In the genomic region with DNA sequence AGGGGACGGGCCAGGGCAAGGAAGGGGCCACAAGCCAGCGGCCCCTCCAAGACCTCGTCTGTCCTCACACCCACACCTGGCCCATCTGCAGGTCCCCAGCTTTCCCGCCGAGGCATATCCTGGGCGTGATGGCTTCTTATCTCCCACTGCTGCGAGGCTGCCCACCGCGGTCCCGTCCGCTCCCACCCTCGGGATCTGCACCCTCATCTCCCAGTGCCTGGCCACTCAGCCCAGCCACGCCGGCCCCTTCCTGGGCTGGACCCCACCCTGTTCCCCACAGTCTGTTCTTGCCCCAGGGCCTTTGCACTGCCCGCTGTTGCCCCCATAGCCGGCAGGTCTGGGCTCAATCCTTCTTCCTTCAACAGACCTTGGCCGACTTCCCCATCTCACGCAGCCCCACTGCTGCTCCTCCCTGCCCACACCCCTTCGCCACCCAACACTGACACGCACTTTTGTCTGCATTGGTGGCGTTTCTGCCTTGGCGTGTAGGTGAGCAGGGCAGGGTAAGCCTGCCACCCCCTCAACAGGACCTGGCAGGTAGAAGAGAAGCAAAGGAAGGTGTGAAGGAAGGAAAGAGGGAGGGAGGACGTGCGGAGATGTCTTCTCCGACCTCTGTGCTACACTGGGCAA, we compare ENCODE assay signal across 21 cellular contexts. TPM values are rescaled to one million over a fixed set of nuclear protein-coding genes. Genes with fewer than 3 reads are reported as not detected.
DNase-seq lines count a peak whose midpoint lies in the region; ATAC-seq and TF ChIP-seq lines count a peak whose summit lies in the region.
"Had no signal": no experiment of that assay in that cellular context is flagged by ENCODE, and none has a peak within 500 bp of the region (broad histone marks: within the 10 kb centered on the region; RNA-seq: fewer than 3 reads in every experiment).

No MANE protein-coding gene starts in this region.

- H3K4me3 ChIP-seq in right atrium auricular region (no peak overlapping the region), right cardiac atrium (ENCODE audit: low read length) (no peak overlapping the region), mesenchymal stem cell (ENCODE audit: insufficient read depth in 1 of 2, low read depth in 1 of 2, low read length in 2 of 2) (peak overlapping the region in 1 of 2 experiments; percentile 16), aorta (ENCODE audit: low read length in 2 of 2) (no peak overlapping the region)
- H3K4me3 ChIP-seq: GM23338, HAP-1 had no signal

- no peak overlapping the region for H3K9ac ChIP-seq in mesenchymal stem cell (ENCODE audit: low read length)

- 77% methylated on average over 25 of the region's 25 CpGs for WGBS in right cardiac atrium
- WGBS in mesenchymal stem cell: 85% methylated on average over 25 of the region's 25 CpGs
- 84 to 85% methylated on average over 25 of the region's 25 CpGs for WGBS in aorta, 2 donors

- no peak overlapping the region for H3K18ac ChIP-seq in mesenchymal stem cell (ENCODE audit: low read depth in 1 of 2, low read length in 2 of 2)

- H3K27ac ChIP-seq in right atrium auricular region (no peak overlapping the region), right cardiac atrium (ENCODE audit: low read length) (no peak overlapping the region), mesenchymal stem cell (ENCODE audit: low read length, poor library complexity, severe bottlenecking) (no peak overlapping the region), aorta (ENCODE audit: low read depth in 1 of 2, low read length in 2 of 2) (no peak overlapping the region)
- H3K27ac ChIP-seq: C4-2B had no signal

- no peak overlapping the region for H3K23ac ChIP-seq in mesenchymal stem cell (ENCODE audit: low read length in 2 of 2)

- peak overlapping the region; percentile 43 for H4K91ac ChIP-seq in mesenchymal stem cell (ENCODE audit: low read length)

- H3K9me3 ChIP-seq in right atrium auricular region (no peaks in the 10 kb centered on the region), right cardiac atrium (ENCODE audit: control insufficient read depth, low read length) (no peaks in the 10 kb centered on the region), mesenchymal stem cell (ENCODE audit: control insufficient read depth, low read length) (no peaks in the 10 kb centered on the region), aorta (ENCODE audit: control insufficient read depth, low read length) (no peaks in the 10 kb centered on the region)
- H3K9me3 ChIP-seq: HAP-1 had no signal

- no peak overlapping the region for H2BK120ac ChIP-seq in mesenchymal stem cell (ENCODE audit: low read depth, low read length)

- H3K4me2 ChIP-seq in mesenchymal stem cell (ENCODE audit: low read length, poor library complexity, severe bottlenecking): no peak overlapping the region
- H3K4me2 ChIP-seq: GM23338 had no signal

- H4K8ac ChIP-seq in mesenchymal stem cell (ENCODE audit: low read length): no peak overlapping the region

- no peak overlapping the region for H2BK12ac ChIP-seq in mesenchymal stem cell (ENCODE audit: low read length in 2 of 2)

- H2BK15ac ChIP-seq in mesenchymal stem cell (ENCODE audit: low read depth, poor library complexity, severe bottlenecking): no peak overlapping the region

- no peak overlapping the region for H2BK5ac ChIP-seq in mesenchymal stem cell (ENCODE audit: low read depth, low read length, poor library complexity, severe bottlenecking)

- H3K4me3 Mint-ChIP-seq in activated naive CD8-positive, alpha-beta T cell treated with anti-CD3 and anti-CD28 coated beads, Interleukin-2, amount 50 U/mL, for 24 hours: no peak overlapping the region
- H3K4me3 Mint-ChIP-seq: GM23338 had no signal

- no peak overlapping the region for H3K4ac ChIP-seq in mesenchymal stem cell (ENCODE audit: low read depth in 1 of 2, low read length in 2 of 2)

- no peaks in the 10 kb centered on the region for H3K36me3 ChIP-seq in right atrium auricular region
- H3K36me3 ChIP-seq in mesenchymal stem cell (ENCODE audit: control insufficient read depth in 1 of 2, insufficient read depth in 2 of 2, low read depth in 1 of 2, low read length in 2 of 2): no peaks in the 10 kb centered on the region
- H3K36me3 ChIP-seq in aorta (ENCODE audit: control insufficient read depth in 1 of 2, insufficient read depth in 2 of 2, low read length in 1 of 2): no peaks in the 10 kb centered on the region
- H3K36me3 ChIP-seq: HAP-1 had no signal

- intact Hi-C loops in Right ventricle myocardium superior (cut with DNase I) (no loop called here), right cardiac atrium (cut with DNase I) (loop anchor here in 1 of 4 donors (10.0 kb wide), 1 partner anchor 361 kb away; no protein-coding TSS in a partner anchor), aorta (cut with DNase I) (no loop called here)

- H3K9me3 Mint-ChIP-seq in activated naive CD8-positive, alpha-beta T cell treated with anti-CD3 and anti-CD28 coated beads, Interleukin-2, amount 50 U/mL, for 24 hours: no peaks in the 10 kb centered on the region

- H2AFZ ChIP-seq in mesenchymal stem cell (ENCODE audit: low read depth, low read length): no peak overlapping the region
- H2AFZ ChIP-seq: GM23338 had no signal

- H3K27me3 ChIP-seq in right atrium auricular region: no peaks in the 10 kb centered on the region
- H3K27me3 ChIP-seq in right cardiac atrium (ENCODE audit: control insufficient read depth, insufficient read depth): no peaks in the 10 kb centered on the region
- H3K27me3 ChIP-seq in mesenchymal stem cell (ENCODE audit: control insufficient read depth in 1 of 2, insufficient read depth in 1 of 2, low read length in 2 of 2): peaks cover 0 to 11% of the 10 kb centered on the region in 2 experiments
- no peaks in the 10 kb centered on the region for H3K27me3 ChIP-seq in aorta (ENCODE audit: control insufficient read depth in 1 of 2, insufficient read depth in 2 of 2, low read length in 1 of 2)

- no peak for TF ChIP-seq CTCF in right atrium auricular region (IDR thresholded peaks at IDR 0.05)

- H2AK5ac ChIP-seq in mesenchymal stem cell (ENCODE audit: low read length, severe bottlenecking): no peak overlapping the region

- H3K4me1 Mint-ChIP-seq in activated naive CD8-positive, alpha-beta T cell treated with anti-CD3 and anti-CD28 coated beads, Interleukin-2, amount 50 U/mL, for 24 hours: peaks cover 2% of the 10 kb centered on the region
- H3K4me1 Mint-ChIP-seq: GM23338 had no signal

- H3K4me1 ChIP-seq in right atrium auricular region (no peaks in the 10 kb centered on the region), right cardiac atrium (ENCODE audit: control insufficient read depth, insufficient read depth, low read length) (no peaks in the 10 kb centered on the region), mesenchymal stem cell (ENCODE audit: control insufficient read depth, insufficient read depth, low read depth, low read length) (no peaks in the 10 kb centered on the region), aorta (ENCODE audit: control insufficient read depth in 1 of 2, insufficient read depth in 2 of 2, low read length in 2 of 2) (no peaks in the 10 kb centered on the region)
- H3K4me1 ChIP-seq: HAP-1 had no signal

- no peak overlapping the region for H3K14ac ChIP-seq in mesenchymal stem cell (ENCODE audit: low read length in 2 of 2)

- ATAC-seq in Right ventricle myocardium superior (ENCODE audit: poor library complexity) (no peak), right cardiac atrium (no peak), aorta (ENCODE audit: low FRiP score) (no peak), GM21528 (IDR thresholded peaks at IDR 0.05; ENCODE audit: low FRiP score, unreplicated experiment) (no peak)
- ATAC-seq in activated naive CD8-positive, alpha-beta T cell treated with anti-CD3 and anti-CD28 coated beads, Interleukin-2, amount 50 U/mL, for 24 hours: no peak
- ATAC-seq: GM23338, Panc1 had no signal

- no peak overlapping the region for H3K27ac Mint-ChIP-seq in activated naive CD8-positive, alpha-beta T cell treated with anti-CD3 and anti-CD28 coated beads, Interleukin-2, amount 50 U/mL, for 24 hours
- H3K27ac Mint-ChIP-seq: GM23338 had no signal

- no peaks in the 10 kb centered on the region for H3K79me1 ChIP-seq in mesenchymal stem cell (replicated peaks; ENCODE audit: low read length, poor library complexity, severe bottlenecking)

- H3K36me3 Mint-ChIP-seq in activated naive CD8-positive, alpha-beta T cell treated with anti-CD3 and anti-CD28 coated beads, Interleukin-2, amount 50 U/mL, for 24 hours (ENCODE audit: low read depth): no peaks in the 10 kb centered on the region

- DNase-seq in Right ventricle myocardium superior (peak; percentile 31), right atrium auricular region (ENCODE audit: low spot score) (no peak), right cardiac atrium (peak; percentile 4 to 56 (median 33)), mesenchymal stem cell (no peak), aorta (peak; percentile 33 to 78)
- DNase-seq in activated CD4-positive, alpha-beta T cell treated with anti-CD3 and anti-CD28 coated beads, Interleukin-2, amount 50 U/mL, for 1 hour: no peak
- no peak for DNase-seq in activated naive CD8-positive, alpha-beta T cell treated with anti-CD3 and anti-CD28 coated beads, Interleukin-2, amount 50 U/mL, for 24 hours
- DNase-seq: Karpas-422, MV-4-11, NCI-H1694, NCI-H2081, NCI-H2171, NCI-H345, NCI-H524, NCI-H774 had no signal

- no peaks in the 10 kb centered on the region for H3K27me3 Mint-ChIP-seq in activated naive CD8-positive, alpha-beta T cell treated with anti-CD3 and anti-CD28 coated beads, Interleukin-2, amount 50 U/mL, for 24 hours

RNA-seq across cellular contexts. Expression of a gene that starts 4.4 kb away (rescaled TPM):
- 0.56 TPM for total RNA-seq in Right ventricle myocardium superior
- total RNA-seq in right atrium auricular region: under 1 TPM; 0.08 to 0.11 TPM
- total RNA-seq in right cardiac atrium: 1 to 10 TPM in 2 of 4 donors, under 1 TPM in 2; 0.53 to 1.5 (median 0.94) TPM
- polyA plus RNA-seq in right cardiac atrium: 0.27 TPM
- 0.06 TPM for polyA plus RNA-seq in mesenchymal stem cell (2013, experiment 1 of 2)
- 0.08 TPM for polyA plus RNA-seq in mesenchymal stem cell (2013, experiment 2 of 2)
- 1 to 10 TPM in 1 of 2 donors, under 1 TPM in 1; 0.55 to 1.3 TPM for total RNA-seq in aorta
- polyA plus RNA-seq in aorta: under 1 TPM in 1 of 2 donors, not detected in 1; 0.95 TPM
- total RNA-seq: Daoy had no signal

Comparison
In these comparisons a context has a peak if more than half of its experiments do, and no peak if none do; other contexts are left out.
1. DNase-seq: peak in Right ventricle myocardium superior (single experiment), right cardiac atrium (3 of 3) and aorta (2 of 2); none in right atrium auricular region (single experiment), mesenchymal stem cell (single experiment), activated CD4-positive, alpha-beta T cell treated with anti-CD3 and anti-CD28 coated beads, Interleukin-2, amount 50 U/mL, for 1 hour (single experiment) and activated naive CD8-positive, alpha-beta T cell treated with anti-CD3 and anti-CD28 coated beads, Interleukin-2, amount 50 U/mL, for 24 hours (single experiment).